ENCODE assay signal across 2 cellular contexts in the genomic region with DNA sequence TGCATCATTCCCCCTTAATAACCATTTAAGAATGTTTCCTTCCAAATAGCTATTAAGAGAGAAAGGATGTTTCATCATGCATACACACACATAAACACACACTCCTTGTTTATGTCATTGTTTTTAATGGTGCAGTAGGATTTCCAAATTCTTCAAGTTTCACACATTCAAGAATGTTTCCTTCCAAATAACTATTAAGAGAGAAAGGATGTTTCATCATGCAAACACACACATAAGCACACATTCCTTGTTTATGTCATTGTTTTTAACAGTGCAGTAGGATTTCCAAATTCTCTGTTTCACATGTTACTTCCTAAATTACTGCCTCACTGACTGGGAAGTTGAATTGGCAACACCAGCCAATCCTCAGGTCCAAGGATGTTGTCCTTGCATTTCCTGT.
TF ChIP-seq lines count a peak whose summit lies in the region.

No MANE protein-coding gene starts in this region.

TF ChIP-seq in HepG2, 621 proteins besides CTCF, POLR2A, EP300 and RAD21:
- TF ChIP-seq, protein P1, sequence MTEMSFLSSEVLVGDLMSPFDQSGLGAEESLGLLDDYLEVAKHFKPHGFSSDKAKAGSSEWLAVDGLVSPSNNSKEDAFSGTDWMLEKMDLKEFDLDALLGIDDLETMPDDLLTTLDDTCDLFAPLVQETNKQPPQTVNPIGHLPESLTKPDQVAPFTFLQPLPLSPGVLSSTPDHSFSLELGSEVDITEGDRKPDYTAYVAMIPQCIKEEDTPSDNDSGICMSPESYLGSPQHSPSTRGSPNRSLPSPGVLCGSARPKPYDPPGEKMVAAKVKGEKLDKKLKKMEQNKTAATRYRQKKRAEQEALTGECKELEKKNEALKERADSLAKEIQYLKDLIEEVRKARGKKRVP (CRISPR knock-in tag; IDR thresholded peaks at IDR 0.05) = peak in 1 of 2 experiments; percentile 78; a peak in 1 of 4 replicates
- TF ChIP-seq ATF7 (IDR thresholded peaks at IDR 0.05) (peak; percentile 35; the same call in 1 of the 2 replicates), ATF7 (CRISPR knock-in tag; IDR thresholded peaks at IDR 0.05) (no peak), CEBPB (IDR thresholded peaks at IDR 0.05; ENCODE audit: borderline replicate concordance, low read depth, low read length) (no peak), AGO2 (optimal IDR thresholded peaks at IDR 0.05; ENCODE audit: low read depth, low read length) (peak; percentile 32)

TF ChIP-seq in WTC11, 78 proteins besides CTCF, POLR2A, EP300 and RAD21 (continued from another document):
- TF ChIP-seq, protein P2, sequence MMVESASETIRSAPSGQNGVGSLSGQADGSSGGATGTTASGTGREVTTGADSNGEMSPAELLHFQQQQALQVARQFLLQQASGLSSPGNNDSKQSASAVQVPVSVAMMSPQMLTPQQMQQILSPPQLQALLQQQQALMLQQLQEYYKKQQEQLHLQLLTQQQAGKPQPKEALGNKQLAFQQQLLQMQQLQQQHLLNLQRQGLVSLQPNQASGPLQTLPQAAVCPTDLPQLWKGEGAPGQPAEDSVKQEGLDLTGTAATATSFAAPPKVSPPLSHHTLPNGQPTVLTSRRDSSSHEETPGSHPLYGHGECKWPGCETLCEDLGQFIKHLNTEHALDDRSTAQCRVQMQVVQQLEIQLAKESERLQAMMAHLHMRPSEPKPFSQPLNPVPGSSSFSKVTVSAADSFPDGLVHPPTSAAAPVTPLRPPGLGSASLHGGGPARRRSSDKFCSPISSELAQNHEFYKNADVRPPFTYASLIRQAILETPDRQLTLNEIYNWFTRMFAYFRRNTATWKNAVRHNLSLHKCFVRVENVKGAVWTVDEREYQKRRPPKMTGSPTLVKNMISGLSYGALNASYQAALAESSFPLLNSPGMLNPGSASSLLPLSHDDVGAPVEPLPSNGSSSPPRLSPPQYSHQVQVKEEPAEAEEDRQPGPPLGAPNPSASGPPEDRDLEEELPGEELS (CRISPR knock-in tag; IDR thresholded peaks at IDR 0.05) = no peak
